ENCODE assay signal across 1 cellular context in the genomic region with DNA sequence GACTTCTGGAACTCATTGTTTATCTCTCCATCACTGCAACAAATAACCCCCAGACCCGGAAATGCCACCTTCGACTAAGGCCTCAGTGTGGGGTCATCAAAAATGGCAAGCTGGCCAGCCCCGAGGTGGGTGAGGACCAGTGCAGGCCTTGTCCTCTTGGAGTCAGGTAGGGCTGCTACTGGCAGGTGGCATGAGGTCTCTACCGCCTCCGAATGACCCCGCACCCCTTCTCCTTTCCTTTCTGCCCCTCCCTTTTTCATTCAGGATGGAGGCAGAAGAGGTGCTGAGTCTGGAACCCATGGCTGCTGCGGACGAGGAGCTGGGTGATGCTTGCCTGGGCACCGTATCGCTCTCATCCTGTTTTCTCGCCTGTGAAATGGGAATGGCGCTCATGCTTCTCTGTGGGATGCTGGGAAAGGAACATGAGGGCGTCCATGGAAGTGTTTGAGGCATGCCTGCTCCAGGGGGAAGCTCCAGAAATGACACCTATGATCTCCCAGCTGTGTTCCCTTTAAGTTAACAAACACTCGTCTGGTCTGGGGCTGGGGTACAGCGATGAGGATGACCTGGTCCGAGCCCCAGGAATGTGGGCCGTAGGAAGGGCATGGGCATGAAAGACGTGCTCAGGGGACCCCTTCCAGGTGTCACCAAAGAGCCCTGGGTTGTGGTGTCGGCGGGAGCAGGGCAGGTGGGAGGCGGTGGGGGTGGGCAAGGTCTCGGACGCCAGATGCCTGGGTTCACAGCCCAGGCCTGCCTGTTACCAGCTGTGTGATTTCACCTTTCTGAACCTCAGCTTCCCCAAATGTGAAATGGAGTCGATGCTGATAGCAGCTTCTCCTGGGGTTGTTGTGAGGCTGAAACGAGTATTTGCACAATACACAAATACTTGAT.
TF ChIP-seq lines count a peak whose summit lies in the region.

No MANE protein-coding gene starts in this region.

TF ChIP-seq in IMR-90, 13 proteins besides CTCF, POLR2A, EP300 and RAD21 (continued from another document):
- TF ChIP-seq, protein P1, sequence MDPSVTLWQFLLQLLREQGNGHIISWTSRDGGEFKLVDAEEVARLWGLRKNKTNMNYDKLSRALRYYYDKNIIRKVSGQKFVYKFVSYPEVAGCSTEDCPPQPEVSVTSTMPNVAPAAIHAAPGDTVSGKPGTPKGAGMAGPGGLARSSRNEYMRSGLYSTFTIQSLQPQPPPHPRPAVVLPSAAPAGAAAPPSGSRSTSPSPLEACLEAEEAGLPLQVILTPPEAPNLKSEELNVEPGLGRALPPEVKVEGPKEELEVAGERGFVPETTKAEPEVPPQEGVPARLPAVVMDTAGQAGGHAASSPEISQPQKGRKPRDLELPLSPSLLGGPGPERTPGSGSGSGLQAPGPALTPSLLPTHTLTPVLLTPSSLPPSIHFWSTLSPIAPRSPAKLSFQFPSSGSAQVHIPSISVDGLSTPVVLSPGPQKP (IDR thresholded peaks at IDR 0.05; ENCODE audit: borderline replicate concordance, low read depth, low read length) = no peak
- TF ChIP-seq MXI1 (IDR thresholded peaks at IDR 0.05; ENCODE audit: borderline replicate concordance, low read depth, low read length) (no peak), FOS (IDR thresholded peaks at IDR 0.05; ENCODE audit: low read depth, low read length) (no peak), RFX5 (IDR thresholded peaks at IDR 0.05; ENCODE audit: low read depth, low read length) (no peak), CHD1 (IDR thresholded peaks at IDR 0.05; ENCODE audit: low read depth, low read length) (no peak), SMC3 (IDR thresholded peaks at IDR 0.05; ENCODE audit: low read depth, low read length) (no peak), MAZ (IDR thresholded peaks at IDR 0.05; ENCODE audit: borderline replicate concordance, low read depth, low read length) (no peak), RCOR1 (IDR thresholded peaks at IDR 0.05; ENCODE audit: insufficient replicate concordance, low read length) (no peak), NFE2L2 (IDR thresholded peaks at IDR 0.05; ENCODE audit: low read depth, low read length) (no peak), CEBPB (IDR thresholded peaks at IDR 0.05; ENCODE audit: low read depth, low read length) (no peak), MAFK (IDR thresholded peaks at IDR 0.05; ENCODE audit: low read depth, low read length) (no peak)
- TF ChIP-seq, protein P2, sequence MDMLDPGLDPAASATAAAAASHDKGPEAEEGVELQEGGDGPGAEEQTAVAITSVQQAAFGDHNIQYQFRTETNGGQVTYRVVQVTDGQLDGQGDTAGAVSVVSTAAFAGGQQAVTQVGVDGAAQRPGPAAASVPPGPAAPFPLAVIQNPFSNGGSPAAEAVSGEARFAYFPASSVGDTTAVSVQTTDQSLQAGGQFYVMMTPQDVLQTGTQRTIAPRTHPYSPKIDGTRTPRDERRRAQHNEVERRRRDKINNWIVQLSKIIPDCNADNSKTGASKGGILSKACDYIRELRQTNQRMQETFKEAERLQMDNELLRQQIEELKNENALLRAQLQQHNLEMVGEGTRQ (IDR thresholded peaks at IDR 0.05; ENCODE audit: low read depth, low read length) = no peak
